8 cellular contexts compared by ENCODE assay signal in the genomic region with DNA sequence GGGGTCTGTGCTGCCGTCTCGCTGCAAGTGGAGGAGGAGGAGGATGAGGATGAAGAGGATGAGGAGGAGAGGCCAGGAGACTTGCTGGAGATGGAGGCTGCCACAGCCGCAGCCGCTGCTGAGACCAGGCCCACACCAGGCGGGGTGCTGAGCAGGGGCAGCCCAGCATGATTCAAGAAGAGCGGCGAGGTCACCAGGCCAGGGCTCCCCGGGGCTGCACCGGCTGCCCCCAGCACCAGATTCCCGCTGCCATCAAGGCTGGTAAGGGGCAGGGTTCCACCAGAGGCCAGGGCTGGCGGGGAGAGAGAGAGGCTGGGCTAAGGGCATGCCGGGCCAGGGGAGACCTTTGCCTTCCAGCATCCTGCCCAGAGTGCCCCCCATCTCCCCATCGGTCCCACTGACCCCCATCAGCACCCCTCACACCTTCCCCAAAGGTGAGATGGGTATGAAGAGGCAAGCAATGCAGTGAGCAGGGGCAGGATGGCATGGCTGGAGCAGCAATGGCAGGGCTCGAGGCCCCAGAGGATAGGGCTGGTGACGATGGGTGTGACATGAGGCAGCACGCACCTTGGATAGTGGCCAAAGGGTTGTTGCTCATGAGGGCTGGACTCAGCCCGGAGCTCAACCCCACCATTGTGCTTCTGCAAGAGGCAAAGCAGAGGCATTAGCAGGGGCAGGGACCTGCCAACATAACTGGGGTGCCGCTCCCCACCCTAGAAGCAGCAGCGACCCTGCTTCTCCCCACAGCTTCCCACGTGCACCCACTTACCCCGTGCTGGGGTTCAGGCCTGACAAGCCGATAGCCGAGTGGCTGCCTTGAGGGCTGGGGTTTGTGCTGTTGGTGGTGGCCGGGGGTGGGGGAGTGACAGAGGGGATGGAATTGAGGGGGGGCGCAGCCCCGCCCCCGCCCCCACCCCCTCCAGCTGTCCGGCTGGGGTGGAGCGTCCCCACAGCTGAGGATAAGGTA. TPM values are rescaled to one million over a fixed set of nuclear protein-coding genes. Genes with fewer than 3 reads are reported as not detected.
DNase-seq lines count a peak whose midpoint lies in the region; ATAC-seq lines count a peak whose summit lies in the region.
"Had no signal": no experiment of that assay in that cellular context is flagged by ENCODE, and none has a peak within 500 bp of the region (broad histone marks: within the 10 kb centered on the region; RNA-seq: fewer than 3 reads in every experiment).

No MANE protein-coding gene starts in this region.

- ATAC-seq in activated T-helper 17 cell treated with anti-CD3 and anti-CD28 coated beads, Interleukin-2, amount 50 U/mL, for 72 hours (replicated peaks) = no peak
- ATAC-seq in GM18907 (IDR thresholded peaks at IDR 0.05; ENCODE audit: unreplicated experiment) (no peak), GM21515 (IDR thresholded peaks at IDR 0.05; ENCODE audit: unreplicated experiment) (no peak)

- peaks cover 74% of the 10 kb centered on the region for H3K36me3 Mint-ChIP-seq in activated T-helper 17 cell treated with anti-CD3 and anti-CD28 coated beads, Interleukin-2, amount 50 U/mL, for 72 hours (ENCODE audit: low read depth)

- H3K4me1 Mint-ChIP-seq in activated T-helper 17 cell treated with anti-CD3 and anti-CD28 coated beads, Interleukin-2, amount 50 U/mL, for 72 hours = peaks cover 37% of the 10 kb centered on the region

- peak overlapping the region; percentile 18 for H3K4me3 Mint-ChIP-seq in activated T-helper 17 cell treated with anti-CD3 and anti-CD28 coated beads, Interleukin-2, amount 50 U/mL, for 72 hours
- H3K4me3 Mint-ChIP-seq: nephron progenitor cell had no signal

- H3K27ac Mint-ChIP-seq in activated T-helper 17 cell treated with anti-CD3 and anti-CD28 coated beads, Interleukin-2, amount 50 U/mL, for 72 hours = peak overlapping the region; percentile 70
- H3K27ac Mint-ChIP-seq: nephron progenitor cell had no signal

- no peaks in the 10 kb centered on the region for H3K9me3 Mint-ChIP-seq in activated T-helper 17 cell treated with anti-CD3 and anti-CD28 coated beads, Interleukin-2, amount 50 U/mL, for 72 hours
- H3K9me3 Mint-ChIP-seq: nephron progenitor cell had no signal

- no peaks in the 10 kb centered on the region for H3K27me3 Mint-ChIP-seq in activated T-helper 17 cell treated with anti-CD3 and anti-CD28 coated beads, Interleukin-2, amount 50 U/mL, for 72 hours

- DNase-seq in COLO668 (lab: John Stamatoyannopoulos, UW; ENCODE audit: unreplicated experiment) (peak; percentile 9), H4 (ENCODE audit: low spot score) (peak; percentile 58), iris pigment epithelial cell (ENCODE audit: low read depth) (peak; percentile 36), dedifferentiated amniotic fluid mesenchymal stem cell (ENCODE audit: extremely low spot score) (no peak)
- DNase-seq: nephron progenitor cell had no signal

RNA-seq across cellular contexts. Expression of gene ZNF574, which starts 15.6 kb away (rescaled TPM):
- total RNA-seq in H4 (2014; rRNA removed; shearing (Covaris generic)) = 11.8 and 15.8 TPM in 2 replicates
- total RNA-seq in activated T-helper 17 cell treated with anti-CD3 and anti-CD28 coated beads, Interleukin-2, amount 50 U/mL, for 72 hours = 10 to 100 TPM; 12.1 to 12.5 TPM

RNA-seq across cellular contexts. Expression of gene GRIK5, which starts 21.6 kb away (rescaled TPM):
- total RNA-seq in H4 (2014; rRNA removed; shearing (Covaris generic)) = 0.12 TPM in 1 of 2 replicates, not detected in the other
- 1 to 10 TPM in 1 of 2 donors, under 1 TPM in 1; 0.37 to 1.7 TPM for total RNA-seq in activated T-helper 17 cell treated with anti-CD3 and anti-CD28 coated beads, Interleukin-2, amount 50 U/mL, for 72 hours

RNA-seq across cellular contexts. Expression of gene POU2F2, which starts 40.7 kb away (rescaled TPM):
- total RNA-seq in H4 (2014; rRNA removed; shearing (Covaris generic)) = 0.02 TPM in 1 of 2 replicates, not detected in the other
- total RNA-seq in activated T-helper 17 cell treated with anti-CD3 and anti-CD28 coated beads, Interleukin-2, amount 50 U/mL, for 72 hours = 10 to 100 TPM; 33.1 to 95.9 TPM

Comparison
In these comparisons a context has a peak if more than half of its experiments do, and no peak if none do; other contexts are left out.
1. RNA of gene POU2F2, which starts 40.7 kb away (total RNA-seq): 33.1 to 95.9 TPM in activated T-helper 17 cell treated with anti-CD3 and anti-CD28 coated beads, Interleukin-2, amount 50 U/mL, for 72 hours; 0.02 TPM in H4; every median in the first group is over 10 times any median in the second.